Comparison of ENCODE assay signal across 27 cellular contexts in the genomic region with DNA sequence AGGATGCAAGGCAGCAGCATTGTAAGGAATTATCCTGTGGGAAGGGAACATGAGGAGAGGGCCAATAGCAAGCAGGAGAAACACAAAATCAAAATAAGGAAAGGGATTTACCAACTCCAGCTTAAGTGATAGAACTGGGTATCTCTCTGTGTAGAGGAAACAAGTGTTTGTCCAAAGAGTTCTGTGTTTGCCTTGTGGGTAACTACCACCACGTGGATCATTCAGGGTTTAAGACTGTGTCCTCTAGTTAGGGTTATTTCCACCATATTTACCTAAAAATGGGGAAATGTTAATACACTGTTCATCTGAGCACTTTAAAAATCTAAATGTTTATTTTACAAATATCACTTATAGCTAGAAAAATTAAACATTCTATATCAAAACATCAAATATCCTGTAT.
"Had no signal": no experiment of that assay in that cellular context is flagged by ENCODE, and none has a peak within 500 bp of the region (broad histone marks: within the 10 kb centered on the region; RNA-seq: fewer than 3 reads in every experiment).

No MANE protein-coding gene starts in this region.

- DNase-seq: stimulated activated CD4-positive, alpha-beta T cell treated with anti-CD3 and anti-CD28 coated beads, Interleukin-2, amount 100 ng/mL, for 48 hours; stimulated activated CD4-positive, alpha-beta T cell treated with anti-CD3 and anti-CD28 coated beads, Interleukin-4, amount 100 ng/mL, for 1 hour; stimulated activated CD4-positive, alpha-beta T cell treated with anti-CD3 and anti-CD28 coated beads, Interleukin-4, amount 100 ng/mL, for 24 hours; stimulated activated CD4-positive, alpha-beta T cell treated with anti-CD3 and anti-CD28 coated beads, Interleukin-4, amount 100 ng/mL, for 4 hours; stimulated activated CD8-positive, alpha-beta memory T cell treated with anti-CD3 and anti-CD28 coated beads, Interleukin-4, amount 100 ng/mL, for 48 hours; stimulated activated naive B cell treated with anti-CD40 and anti-IgM and Interleukin-4, amounts not matched to agents 10 μg/mL and 1 μg/mL and 100 μg/mL, for 72 hours; stimulated activated naive CD4-positive, alpha-beta T cell; stimulated activated naive CD4-positive, alpha-beta T cell treated with Interleukin-2 at 50 U/mL for 16 hours; stimulated activated naive CD8-positive, alpha-beta T cell treated with anti-CD3 and anti-CD28 coated beads, Interleukin-15, amount 100 ng/mL, for 72 hours; stimulated activated naive CD8-positive, alpha-beta T cell treated with anti-CD3 and anti-CD28 coated beads, Interleukin-15, Interleukin-2, amounts not matched to agents 100 U/mL and 50 U/mL, for 24 hours; stomach; substantia nigra; thyroid gland; tibial artery; transverse colon; trophoblast cell; upper lobe of left lung; upper lobe of right lung; uterus had no signal

- FAIRE-seq: urothelium cell line had no signal

- ATAC-seq: stimulated activated effector memory CD8-positive, alpha-beta T cell treated with anti-CD3 and anti-CD28 coated beads, Interleukin-12 subunit alpha, Interleukin-12 subunit beta, amount 100 ng/mL, for 72 hours; stimulated activated memory B cell treated with anti-CD40 and anti-IgM and Interleukin-4, amounts not matched to agents 10 μg/mL and 1 μg/mL and 100 μg/mL, for 72 hours; stimulated activated naive B cell treated with anti-CD40 and anti-IgM and Interleukin-4, amounts not matched to agents 10 μg/mL and 1 μg/mL and 100 μg/mL, for 72 hours; stimulated activated naive CD8-positive, alpha-beta T cell treated with anti-CD3 and anti-CD28 coated beads, Interleukin-15, amount 100 ng/mL, for 72 hours; stimulated activated naive CD8-positive, alpha-beta T cell treated with anti-CD3 and anti-CD28 coated beads, Interleukin-15, Interleukin-2, amounts not matched to agents 100 U/mL and 50 U/mL, for 24 hours; upper lobe of right lung had no signal

- H3K9me3 ChIP-seq: testis, thyroid gland, uterus, vagina had no signal

- H3K36me3 ChIP-seq: stomach, suprapubic skin, thoracic aorta, thyroid gland, tibial artery, tibial nerve, transverse colon, upper lobe of left lung, upper lobe of right lung, uterus, vagina had no signal

- H3K4me3 ChIP-seq: stomach, suprapubic skin, testis, thoracic aorta, thyroid gland, tibial artery, tibial nerve, transverse colon, upper lobe of left lung, upper lobe of right lung, uterus, vagina had no signal

- H3K27me3 ChIP-seq: testis, thyroid gland, tibial nerve, transverse colon, upper lobe of left lung, upper lobe of right lung, uterus, vagina had no signal

- H3K27ac ChIP-seq: stomach, suprapubic skin, testis, thoracic aorta, thyroid gland, tibial artery, tibial nerve, transverse colon, upper lobe of left lung, upper lobe of right lung, uterus, vagina had no signal

- H3K4me1 ChIP-seq: stomach, suprapubic skin, testis, thyroid gland, tibial artery, tibial nerve, transverse colon, upper lobe of left lung, upper lobe of right lung, uterus, vagina had no signal
